Comparison of ENCODE assay signal across 8 cellular contexts in the genomic region with DNA sequence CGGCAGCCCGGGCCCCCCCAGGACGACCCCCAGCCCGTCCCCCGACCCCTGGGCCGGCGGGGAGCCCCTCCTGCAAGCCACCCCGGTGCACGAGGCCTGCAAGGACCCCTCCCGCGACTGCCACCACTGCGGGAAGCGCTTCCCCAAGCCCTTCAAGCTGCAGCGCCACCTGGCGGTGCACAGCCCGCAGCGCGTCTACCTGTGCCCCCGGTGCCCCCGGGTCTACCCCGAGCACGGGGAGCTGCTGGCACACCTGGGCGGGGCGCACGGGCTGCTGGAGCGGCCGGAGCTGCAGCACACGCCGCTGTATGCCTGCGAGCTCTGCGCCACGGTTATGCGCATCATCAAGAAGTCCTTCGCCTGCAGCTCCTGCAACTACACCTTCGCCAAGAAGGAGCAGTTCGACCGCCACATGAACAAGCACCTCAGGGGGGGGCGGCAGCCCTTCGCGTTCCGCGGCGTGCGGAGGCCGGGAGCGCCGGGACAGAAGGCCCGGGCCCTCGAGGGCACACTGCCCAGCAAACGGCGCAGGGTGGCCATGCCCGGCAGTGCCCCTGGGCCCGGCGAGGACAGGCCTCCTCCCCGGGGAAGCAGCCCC. TPM values are rescaled to one million over a fixed set of nuclear protein-coding genes. Genes with fewer than 3 reads are reported as not detected.
A peak's percentile ranks its signal among the peaks of the same experiment; 100 is the strongest.
DNase-seq lines count a peak whose midpoint lies in the region; ATAC-seq, FAIRE-seq and TF ChIP-seq lines count a peak whose summit lies in the region.

No MANE protein-coding gene starts in this region.

- peaks cover 4% of the 10 kb centered on the region for H3K4me1 ChIP-seq in effector memory CD4-positive, alpha-beta T cell (ENCODE audit: control insufficient read depth, insufficient read depth, low read length, poor library complexity, severe bottlenecking)

- H3K4me3 Mint-ChIP-seq in activated CD4-positive, alpha-beta memory T cell treated with anti-CD3 and anti-CD28 coated beads, Interleukin-2, amount 10 ng/mL, durations not matched to agents 7 days and 5 days, result no peak overlapping the region

- peak; percentile 82 for TF ChIP-seq RAD21 in neural cell (conservative IDR thresholded peaks at IDR 0.05)

- H2AFZ ChIP-seq in neural cell (ENCODE audit: low read depth, low read length), result no peak overlapping the region

- H3K27ac ChIP-seq in effector memory CD4-positive, alpha-beta T cell (ENCODE audit: insufficient read depth, low read length, poor library complexity, severe bottlenecking), result no peak overlapping the region
- H3K27ac ChIP-seq in neural cell (ENCODE audit: low read length), result no peak overlapping the region

- CTCF ChIA-PET in activated CD4-positive, alpha-beta memory T cell treated with anti-CD3 and anti-CD28 coated beads, Interleukin-2, amount 10 ng/mL, durations not matched to agents 7 days and 5 days (lab: Charles Lee), result interaction anchor here (0.5 to 1.1 kb wide), 7 partner anchors 10 to 658 kb away, joined by 3 to 7 read pairs (median 3); a partner anchor contains a TSS

- peak; percentile 55 for FAIRE-seq in urothelium cell line (lab: Jason Lieb, UNC)

- H3K9me3 Mint-ChIP-seq in activated CD4-positive, alpha-beta memory T cell treated with anti-CD3 and anti-CD28 coated beads, Interleukin-2, amount 10 ng/mL, durations not matched to agents 7 days and 5 days, result no peaks in the 10 kb centered on the region

- H3K36me3 ChIP-seq in effector memory CD4-positive, alpha-beta T cell (ENCODE audit: control insufficient read depth, insufficient read depth, low read length), result no peaks in the 10 kb centered on the region
- no peaks in the 10 kb centered on the region for H3K36me3 ChIP-seq in neural cell (ENCODE audit: insufficient read depth, low read length)

- no peaks in the 10 kb centered on the region for H3F3A ChIP-seq in neural cell (ENCODE audit: insufficient read depth, low read length, poor library complexity, severe bottlenecking)

- TF ChIP-seq CTCF in neural cell (IDR thresholded peaks at IDR 0.05; ENCODE audit: poor library complexity, severe bottlenecking), result peak; percentile 83

- TF ChIP-seq EP300 in neural cell (conservative IDR thresholded peaks at IDR 0.05; ENCODE audit: poor library complexity, severe bottlenecking), result no peak

- DNase-seq in GM03348 (ENCODE audit: low spot score) (peak; percentile 69), NCI-H146 treated with DMSO at 0.1 percent for 48 hours (lab: John Stamatoyannopoulos, UW; ENCODE audit: unreplicated experiment) (peak; percentile 17), urothelium cell line (ENCODE audit: low spot score) (peak; percentile 83)
- DNase-seq in activated CD4-positive, alpha-beta memory T cell treated with anti-CD3 and anti-CD28 coated beads, Interleukin-2, amount 10 ng/mL, durations not matched to agents 7 days and 5 days, result peak; percentile 67
- DNase-seq in effector memory CD4-positive, alpha-beta T cell, result peak; percentile 28 to 52 (median 39)
- DNase-seq in NK-92 treated with Interleukin-12 subunit alpha and Interleukin-12 subunit beta, amount 100 ng/mL, for 24 hours (lab: John Stamatoyannopoulos, UW), result no peak

- H3K9me2 ChIP-seq in neural cell (ENCODE audit: insufficient read depth, low read length), result no peaks in the 10 kb centered on the region

- H3K9me3 ChIP-seq in effector memory CD4-positive, alpha-beta T cell (ENCODE audit: control insufficient read depth, low read length), result no peaks in the 10 kb centered on the region
- no peaks in the 10 kb centered on the region for H3K9me3 ChIP-seq in neural cell (ENCODE audit: low read length)

- no peak for ATAC-seq in HG03342 (IDR thresholded peaks at IDR 0.05; ENCODE audit: unreplicated experiment)

- H3K27ac Mint-ChIP-seq in activated CD4-positive, alpha-beta memory T cell treated with anti-CD3 and anti-CD28 coated beads, Interleukin-2, amount 10 ng/mL, durations not matched to agents 7 days and 5 days, result no peak overlapping the region

- H3K27me3 Mint-ChIP-seq in activated CD4-positive, alpha-beta memory T cell treated with anti-CD3 and anti-CD28 coated beads, Interleukin-2, amount 10 ng/mL, durations not matched to agents 7 days and 5 days, result no peaks in the 10 kb centered on the region

- no peak overlapping the region for H3K9ac ChIP-seq in neural cell (ENCODE audit: low read length)

- H3K4me1 Mint-ChIP-seq in activated CD4-positive, alpha-beta memory T cell treated with anti-CD3 and anti-CD28 coated beads, Interleukin-2, amount 10 ng/mL, durations not matched to agents 7 days and 5 days, result no peaks in the 10 kb centered on the region

- no peaks in the 10 kb centered on the region for H4K20me1 ChIP-seq in neural cell (ENCODE audit: insufficient read depth)

- H3K79me2 ChIP-seq in neural cell (replicated peaks; ENCODE audit: insufficient read depth, low read length), result no peaks in the 10 kb centered on the region

- no peak overlapping the region for H3K4me2 ChIP-seq in neural cell (ENCODE audit: low read length)

- no peak overlapping the region for H3K4me3 ChIP-seq in effector memory CD4-positive, alpha-beta T cell (ENCODE audit: insufficient read depth, low read depth, low read length, poor library complexity, severe bottlenecking)
- no peak overlapping the region for H3K4me3 ChIP-seq in neural cell (ENCODE audit: low read length)

- POLR2A ChIA-PET in activated CD4-positive, alpha-beta memory T cell treated with anti-CD3 and anti-CD28 coated beads, Interleukin-2, amount 10 ng/mL, durations not matched to agents 7 days and 5 days (lab: Charles Lee), result no interaction called here

- H3K27me3 ChIP-seq in effector memory CD4-positive, alpha-beta T cell (replicated peaks; ENCODE audit: control insufficient read depth, insufficient read depth, low read length, poor library complexity, severe bottlenecking), result no peaks in the 10 kb centered on the region
- no peaks in the 10 kb centered on the region for H3K27me3 ChIP-seq in neural cell (ENCODE audit: insufficient read depth, low read depth, low read length)

- H3K36me3 Mint-ChIP-seq in activated CD4-positive, alpha-beta memory T cell treated with anti-CD3 and anti-CD28 coated beads, Interleukin-2, amount 10 ng/mL, durations not matched to agents 7 days and 5 days (ENCODE audit: low read depth), result no peaks in the 10 kb centered on the region

TF ChIP-seq in neural cell, 6 proteins besides CTCF, POLR2A, EP300 and RAD21:
- TF ChIP-seq TAF1 (IDR thresholded peaks at IDR 0.05; ENCODE audit: low read depth), result no peak
- TF ChIP-seq MXI1 (conservative IDR thresholded peaks at IDR 0.05; ENCODE audit: poor library complexity, severe bottlenecking), result no peak
- TF ChIP-seq SMC3 (conservative IDR thresholded peaks at IDR 0.05; ENCODE audit: poor library complexity), result peak; percentile 87
- TF ChIP-seq POLR2AphosphoS5 (IDR thresholded peaks at IDR 0.05), result no peak

RNA-seq across cellular contexts. Expression of a gene that starts 15.6 kb away (rescaled TPM):
- total RNA-seq in activated CD4-positive, alpha-beta memory T cell treated with anti-CD3 and anti-CD28 coated beads, Interleukin-2, amount 10 ng/mL, durations not matched to agents 7 days and 5 days, result 10 to 100 TPM; 15.4 to 15.7 TPM
- 0.41 and 0.60 TPM in 2 replicates for polyA plus RNA-seq in neural cell
- 2.1 and 2.2 TPM in 2 replicates for polyA minus RNA-seq in neural cell

RNA-seq across cellular contexts. Expression of a gene that starts 54.7 kb away (rescaled TPM):
- under 1 TPM; 0.23 to 0.28 TPM for total RNA-seq in activated CD4-positive, alpha-beta memory T cell treated with anti-CD3 and anti-CD28 coated beads, Interleukin-2, amount 10 ng/mL, durations not matched to agents 7 days and 5 days
- polyA plus RNA-seq in neural cell, result not detected in 2 replicates
- polyA minus RNA-seq in neural cell, result under 0.01 TPM in 2 replicates
